Comparison of ENCODE assay signal across 30 cellular contexts in genomic region chr3:149650828-149651227, GRCh38. TPM values are rescaled to one million over a fixed set of nuclear protein-coding genes. Genes with fewer than 3 reads are reported as not detected.
A peak's percentile ranks its signal among the peaks of the same experiment; 100 is the strongest.
DNase-seq lines count a peak whose midpoint lies in the region; ATAC-seq and TF ChIP-seq lines count a peak whose summit lies in the region.
"Had no signal": no experiment of that assay in that cellular context is flagged by ENCODE, and none has a peak within 500 bp of the region (broad histone marks: within the 10 kb centered on the region; RNA-seq: fewer than 3 reads in every experiment).

No MANE protein-coding gene starts in this region.

- H3K79me2 ChIP-seq in smooth muscle cell (ENCODE audit: low read depth): peaks cover 100% of the 10 kb centered on the region

- H3F3A ChIP-seq in smooth muscle cell (ENCODE audit: low read depth): peaks cover 6% of the 10 kb centered on the region

- TF ChIP-seq CTCF in astrocyte of the cerebellum (IDR thresholded peaks at IDR 0.05; ENCODE audit: low read depth, low read length, missing control alignments): no peak
- no peak for TF ChIP-seq CTCF in esophagus squamous epithelium (IDR thresholded peaks at IDR 0.05)
- TF ChIP-seq CTCF in smooth muscle cell (IDR thresholded peaks at IDR 0.05; ENCODE audit: borderline replicate concordance, insufficient read depth, poor library complexity, severe bottlenecking): no peak
- TF ChIP-seq CTCF in uterus (IDR thresholded peaks at IDR 0.05): no peak

- H4K20me1 ChIP-seq in smooth muscle cell (ENCODE audit: low read depth): peaks cover 89% of the 10 kb centered on the region

- intact Hi-C loops in esophagus squamous epithelium (cut with DNase I) (loop anchor here (10.0 kb wide), 1 partner anchor 76 kb away; no protein-coding TSS in a partner anchor), uterus (cut with DNase I; ENCODE audit: low total_unique reads) (loop anchor here (10.0 kb wide), 1 partner anchor 116 kb away; no protein-coding TSS in a partner anchor)

- no peak overlapping the region for H2AFZ ChIP-seq in smooth muscle cell (ENCODE audit: low read depth)

- DNase-seq in astrocyte of the cerebellum (ENCODE audit: low read depth) (no peak), esophagus squamous epithelium (lab: John Stamatoyannopoulos, UW) (no peak), smooth muscle cell (lab: John Stamatoyannopoulos, UW; ENCODE audit: unreplicated experiment) (no peak), mucosa of gallbladder (ENCODE audit: low spot score) (no peak), uterus (no peak)
- DNase-seq: ACHN; activated CD4-positive, alpha-beta T cell treated with anti-CD3 and anti-CD28 coated beads for 4 hours; activated CD8-positive, alpha-beta T cell treated with anti-CD3 and anti-CD28 coated beads, Interleukin-2, amount 10 ng/mL, durations not matched to agents 7 days and 5 days; amygdala; CD4-positive, alpha-beta memory T cell; effector CD4-positive, alpha-beta T cell; erythroblast; GOT3; heart left ventricle; HFFc6; kidney; natural killer cell; NCI-H1092 treated with DMSO at 0.1 percent for 48 hours; NCI-H187; NCI-H2171 treated with DMSO at 0.1 percent for 48 hours; NCI-H524 treated with DMSO at 0.1 percent for 48 hours; NK-92 treated with Interleukin-12 subunit alpha and Interleukin-12 subunit beta, amount 100 ng/mL, for 24 hours; nucleus accumbens; stimulated activated CD4-positive, alpha-beta T cell treated with anti-CD3 and anti-CD28 coated beads, Interleukin-15, amount 100 ng/mL, for 24 hours; stimulated activated CD4-positive, alpha-beta T cell treated with anti-CD3 and anti-CD28 coated beads, Interleukin-4, amount 100 ng/mL, for 4 hours; upper lobe of left lung had no signal

- WGBS in esophagus squamous epithelium, 2 donors: 29 to 43% methylated on average over 1 of the region's 1 CpG
- WGBS in smooth muscle cell (ENCODE audit: low lambda C conversion rate): 88% methylated on average over 1 of the region's 1 CpG

- peaks cover 40 to 99% (median 58%) of the 10 kb centered on the region in 3 donors for H3K4me1 ChIP-seq in esophagus squamous epithelium
- peaks cover 7% of the 10 kb centered on the region for H3K4me1 ChIP-seq in smooth muscle cell (ENCODE audit: low read depth)
- peaks cover 4 to 21% of the 10 kb centered on the region in 2 donors for H3K4me1 ChIP-seq in uterus

- peak overlapping the region; percentile 25 to 79 (median 46) for H3K27ac ChIP-seq in esophagus squamous epithelium
- peak overlapping the region; percentile 42 for H3K27ac ChIP-seq in smooth muscle cell (ENCODE audit: low read depth)
- peak overlapping the region in 1 of 2 donors; percentile 18 for H3K27ac ChIP-seq in uterus
- H3K27ac ChIP-seq: upper lobe of left lung had no signal

- H3K4me2 ChIP-seq in smooth muscle cell: peak overlapping the region; percentile 18

- in situ Hi-C loops in astrocyte of the cerebellum (cut with HindIII; ENCODE audit: low sequenced_read_pairs): no loop called here

- peak; percentile 33 for ATAC-seq in HG02798 (IDR thresholded peaks at IDR 0.05; ENCODE audit: poor library complexity, unreplicated experiment)
- ATAC-seq in HG02973 (IDR thresholded peaks at IDR 0.05; ENCODE audit: unreplicated experiment): no peak
- ATAC-seq: activated CD8-positive, alpha-beta T cell treated with anti-CD3 and anti-CD28 coated beads, Interleukin-2, amount 10 ng/mL, durations not matched to agents 7 days and 5 days; activated T-helper 17 cell treated with anti-CD3 and anti-CD28 coated beads, Interleukin-2, amount 50 U/mL, for 72 hours; heart left ventricle; natural killer cell; Right ventricle myocardium inferior had no signal

- peak overlapping the region; percentile 7 for H3K4me3 ChIP-seq in astrocyte of the cerebellum (ENCODE audit: low read depth, low read length)
- no peak overlapping the region for H3K4me3 ChIP-seq in esophagus squamous epithelium
- H3K4me3 ChIP-seq in smooth muscle cell: no peak overlapping the region
- H3K4me3 ChIP-seq in uterus: no peak overlapping the region
- H3K4me3 ChIP-seq: heart left ventricle had no signal

- H3K36me3 ChIP-seq in esophagus squamous epithelium (no peaks in the 10 kb centered on the region), smooth muscle cell (ENCODE audit: low read depth) (no peaks in the 10 kb centered on the region), uterus (no peaks in the 10 kb centered on the region)

- TF ChIP-seq POLR2A in esophagus squamous epithelium (IDR thresholded peaks at IDR 0.05): no peak
- TF ChIP-seq POLR2A in uterus (IDR thresholded peaks at IDR 0.05): no peak

- no peaks in the 10 kb centered on the region for H3K9me3 ChIP-seq in esophagus squamous epithelium
- no peaks in the 10 kb centered on the region for H3K9me3 ChIP-seq in smooth muscle cell (replicated peaks; ENCODE audit: low read depth)
- no peaks in the 10 kb centered on the region for H3K9me3 ChIP-seq in uterus
- H3K9me3 ChIP-seq: heart left ventricle, upper lobe of left lung had no signal

- H3K27me3 ChIP-seq in esophagus squamous epithelium: no peaks in the 10 kb centered on the region
- H3K27me3 ChIP-seq in smooth muscle cell (ENCODE audit: low read depth): no peaks in the 10 kb centered on the region
- H3K27me3 ChIP-seq in uterus: no peaks in the 10 kb centered on the region
- H3K27me3 ChIP-seq: upper lobe of left lung had no signal

- H3K9ac ChIP-seq in smooth muscle cell (ENCODE audit: low read depth): peak overlapping the region; percentile 5

RNA-seq across cellular contexts. Expression of gene WWTR1, which starts 7.0 kb away (rescaled TPM):
- 100 to 1,000 TPM in 1 of 4 donors, 10 to 100 TPM in 3; 35.7 to 116 (median 39.6) TPM for total RNA-seq in esophagus squamous epithelium
- total RNA-seq in smooth muscle cell: 54.3 and 55.6 TPM in 2 replicates
- 38.4 and 43.7 TPM in 2 replicates for polyA plus RNA-seq in smooth muscle cell
- total RNA-seq in mucosa of gallbladder: 82.8 TPM
- total RNA-seq in uterus: 100 to 1,000 TPM; 103 to 148 (median 116) TPM
